22 cellular contexts compared by ENCODE assay signal in the genomic region with DNA sequence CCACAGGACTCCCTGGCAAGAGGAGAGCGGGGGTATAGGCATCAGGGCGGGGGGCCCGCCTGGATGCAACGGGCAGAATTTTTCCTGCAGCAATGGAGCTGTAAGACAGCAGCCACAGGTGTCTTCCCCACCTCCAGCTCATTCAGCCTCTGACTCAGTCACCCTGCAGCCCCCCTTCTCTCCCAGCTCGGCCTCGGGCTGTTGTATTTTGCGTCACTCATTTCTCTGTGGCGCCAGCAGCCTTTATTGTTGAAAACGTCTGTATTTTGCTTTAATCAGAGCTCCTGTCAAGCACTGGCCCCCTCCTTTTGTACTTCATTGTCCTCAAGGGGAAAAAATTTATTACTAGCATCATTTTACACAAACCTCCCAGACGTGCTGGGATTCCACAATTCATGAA.
DNase-seq lines count a peak whose midpoint lies in the region; ATAC-seq, FAIRE-seq and TF ChIP-seq lines count a peak whose summit lies in the region.
"Had no signal": no experiment of that assay in that cellular context is flagged by ENCODE, and none has a peak within 500 bp of the region (broad histone marks: within the 10 kb centered on the region; RNA-seq: fewer than 3 reads in every experiment).

No MANE protein-coding gene starts in this region.

- H3K27me3 Mint-ChIP-seq in stimulated activated memory B cell treated with anti-CD40 and anti-IgM and Interleukin-4, amounts not matched to agents 10 μg/mL and 1 μg/mL and 100 μg/mL, for 72 hours: peaks cover 6% of the 10 kb centered on the region

- H3K27me3 ChIP-seq in bronchial epithelial cell (ENCODE audit: control insufficient read depth, insufficient read depth, low read length): no peaks in the 10 kb centered on the region
- H3K27me3 ChIP-seq: adrenal gland, right lobe of liver, thyroid gland had no signal

- peaks cover 6% of the 10 kb centered on the region for H3K9me3 Mint-ChIP-seq in stimulated activated memory B cell treated with anti-CD40 and anti-IgM and Interleukin-4, amounts not matched to agents 10 μg/mL and 1 μg/mL and 100 μg/mL, for 72 hours
- H3K9me3 Mint-ChIP-seq: central memory CD8-positive, alpha-beta T cell; stimulated activated effector memory CD8-positive, alpha-beta T cell treated with anti-CD3 and anti-CD28 coated beads, Interleukin-12 subunit alpha, Interleukin-12 subunit beta, amount 100 ng/mL, for 72 hours; T-cell had no signal

- no peak overlapping the region for H3K4me3 Mint-ChIP-seq in stimulated activated memory B cell treated with anti-CD40 and anti-IgM and Interleukin-4, amounts not matched to agents 10 μg/mL and 1 μg/mL and 100 μg/mL, for 72 hours
- H3K4me3 Mint-ChIP-seq: central memory CD8-positive, alpha-beta T cell; stimulated activated effector memory CD8-positive, alpha-beta T cell treated with anti-CD3 and anti-CD28 coated beads, Interleukin-12 subunit alpha, Interleukin-12 subunit beta, amount 100 ng/mL, for 72 hours; T-cell had no signal

- H3K27ac Mint-ChIP-seq in stimulated activated memory B cell treated with anti-CD40 and anti-IgM and Interleukin-4, amounts not matched to agents 10 μg/mL and 1 μg/mL and 100 μg/mL, for 72 hours: no peak overlapping the region
- H3K27ac Mint-ChIP-seq: stimulated activated effector memory CD8-positive, alpha-beta T cell treated with anti-CD3 and anti-CD28 coated beads, Interleukin-12 subunit alpha, Interleukin-12 subunit beta, amount 100 ng/mL, for 72 hours; T-cell had no signal

- no peaks in the 10 kb centered on the region for H3K36me3 ChIP-seq in bronchial epithelial cell (ENCODE audit: control insufficient read depth, insufficient read depth, low read length)
- H3K36me3 ChIP-seq: adrenal gland, esophagus squamous epithelium, right lobe of liver, thyroid gland had no signal

- no peak overlapping the region for H3K4me3 ChIP-seq in bronchial epithelial cell (ENCODE audit: low read depth, low read length)
- H3K4me3 ChIP-seq: adrenal gland, esophagus squamous epithelium, right lobe of liver, thyroid gland had no signal

- DNase-seq in HTR-8/SVneo (ENCODE audit: insufficient read length, low spot score) (peak; percentile 31), NCI-H69 (lab: John Stamatoyannopoulos, UW) (peak; percentile 80), bronchial epithelial cell (ENCODE audit: low read depth) (peak; percentile 1), SW 1271 (lab: John Stamatoyannopoulos, UW) (no peak), NOMO-1 treated with DMSO at 0.1 percent for 48 hours (lab: John Stamatoyannopoulos, UW; ENCODE audit: unreplicated experiment) (no peak)
- DNase-seq: activated CD4-positive, alpha-beta T cell treated with anti-CD3 and anti-CD28 coated beads, Interleukin-2, amount 50 U/mL, for 1 hour; activated CD8-positive, alpha-beta memory T cell treated with anti-CD3 and anti-CD28 coated beads, Interleukin-2, amount 50 U/mL, for 4 hours; activated gamma-delta T cell; DMS79 treated with DMSO at 0.1 percent for 48 hours; effector CD4-positive, alpha-beta T cell; esophagus squamous epithelium; NCI-H446; right lobe of liver; Right ventricle myocardium superior; T-cell; thyroid gland had no signal

- FAIRE-seq in HTR-8/SVneo (lab: Jason Lieb, UNC): no peak
- no peak for FAIRE-seq in bronchial epithelial cell (lab: Jason Lieb, UNC)
- FAIRE-seq: HepG2 had no signal

- no peaks in the 10 kb centered on the region for H3K36me3 Mint-ChIP-seq in stimulated activated memory B cell treated with anti-CD40 and anti-IgM and Interleukin-4, amounts not matched to agents 10 μg/mL and 1 μg/mL and 100 μg/mL, for 72 hours
- H3K36me3 Mint-ChIP-seq: stimulated activated effector memory CD8-positive, alpha-beta T cell treated with anti-CD3 and anti-CD28 coated beads, Interleukin-12 subunit alpha, Interleukin-12 subunit beta, amount 100 ng/mL, for 72 hours; T-cell had no signal

- no peaks in the 10 kb centered on the region for H3K4me1 Mint-ChIP-seq in stimulated activated memory B cell treated with anti-CD40 and anti-IgM and Interleukin-4, amounts not matched to agents 10 μg/mL and 1 μg/mL and 100 μg/mL, for 72 hours
- H3K4me1 Mint-ChIP-seq: central memory CD8-positive, alpha-beta T cell; stimulated activated effector memory CD8-positive, alpha-beta T cell treated with anti-CD3 and anti-CD28 coated beads, Interleukin-12 subunit alpha, Interleukin-12 subunit beta, amount 100 ng/mL, for 72 hours; T-cell had no signal

- ATAC-seq in stimulated activated memory B cell treated with anti-CD40 and anti-IgM and Interleukin-4, amounts not matched to agents 10 μg/mL and 1 μg/mL and 100 μg/mL, for 72 hours: peak; percentile 24
- ATAC-seq in GM19467 (IDR thresholded peaks at IDR 0.05; ENCODE audit: unreplicated experiment): no peak
- ATAC-seq: HepG2; right lobe of liver; stimulated activated effector memory CD8-positive, alpha-beta T cell treated with anti-CD3 and anti-CD28 coated beads, Interleukin-12 subunit alpha, Interleukin-12 subunit beta, amount 100 ng/mL, for 72 hours; T-cell had no signal

- no peak for TF ChIP-seq CTCF in bronchial epithelial cell (IDR thresholded peaks at IDR 0.05; ENCODE audit: insufficient read depth, low read length, severe bottlenecking)

Comparison
In these comparisons a context has a peak if more than half of its experiments do, and no peak if none do; other contexts are left out.
1. DNase-seq: peak in HTR-8/SVneo (single experiment), NCI-H69 (single experiment) and bronchial epithelial cell (single experiment); none in SW 1271 (0 of 2) and NOMO-1 treated with DMSO at 0.1 percent for 48 hours (single experiment).